Comparison of ENCODE assay signal across 11 cellular contexts in genomic region chr1:108016451-108016920, GRCh38. TPM values are rescaled to one million over a fixed set of nuclear protein-coding genes. Genes with fewer than 3 reads are reported as not detected.
DNase-seq lines count a peak whose midpoint lies in the region; ATAC-seq lines count a peak whose summit lies in the region.
"Had no signal": no experiment of that assay in that cellular context is flagged by ENCODE, and none has a peak within 500 bp of the region (broad histone marks: within the 10 kb centered on the region; RNA-seq: fewer than 3 reads in every experiment).

No MANE protein-coding gene starts in this region.

- DNase-seq in activated CD4-positive, alpha-beta T cell treated with anti-CD3 and anti-CD28 coated beads for 48 hours = peak; percentile 20
- DNase-seq in activated CD4-positive, alpha-beta T cell treated with anti-CD3 and anti-CD28 coated beads, Interleukin-2, amount 50 U/mL, for 1 hour = no peak
- DNase-seq in NOMO-1 treated with DMSO at 0.1 percent for 48 hours (lab: John Stamatoyannopoulos, UW; ENCODE audit: unreplicated experiment) (peak; percentile 76), epithelial cell of prostate (ENCODE audit: low read depth, low spot score) (no peak), pulmonary artery endothelial cell (ENCODE audit: low read depth, low spot score) (peak; percentile 13), NCI-H1930 (lab: John Stamatoyannopoulos, UW) (no peak), NCI-H446 treated with DMSO at 0.1 percent for 48 hours (lab: John Stamatoyannopoulos, UW) (no peak)
- DNase-seq: activated CD4-positive, CD25-positive, alpha-beta regulatory T cell had no signal

- no peak for ATAC-seq in HG03457 (IDR thresholded peaks at IDR 0.05; ENCODE audit: unreplicated experiment)

- H3K27ac ChIP-seq in epithelial cell of prostate = peak overlapping the region; percentile 33
- H3K27ac ChIP-seq: KMS-11, skin epidermis had no signal

RNA-seq across cellular contexts. Expression of gene VAV3, which starts 51.5 kb away (rescaled TPM):
- total RNA-seq in pulmonary artery endothelial cell = 1.1 TPM in 2 replicates

Comparison
In these comparisons a context has a peak if more than half of its experiments do, and no peak if none do; other contexts are left out.
1. DNase-seq: peak in activated CD4-positive, alpha-beta T cell treated with anti-CD3 and anti-CD28 coated beads for 48 hours (single experiment), NOMO-1 treated with DMSO at 0.1 percent for 48 hours (single experiment) and pulmonary artery endothelial cell (single experiment); none in activated CD4-positive, alpha-beta T cell treated with anti-CD3 and anti-CD28 coated beads, Interleukin-2, amount 50 U/mL, for 1 hour (single experiment), epithelial cell of prostate (single experiment), NCI-H1930 (0 of 2) and NCI-H446 treated with DMSO at 0.1 percent for 48 hours (single experiment).